Comparison of ENCODE assay signal across 1 cellular context in genomic region chr2:30665761-30666306, GRCh38.
TF ChIP-seq lines count a peak whose summit lies in the region.

No MANE protein-coding gene starts in this region.

TF ChIP-seq in HCT116, 20 proteins besides CTCF, POLR2A, EP300 and RAD21 (continued from another document):
- TF ChIP-seq, protein P1, sequence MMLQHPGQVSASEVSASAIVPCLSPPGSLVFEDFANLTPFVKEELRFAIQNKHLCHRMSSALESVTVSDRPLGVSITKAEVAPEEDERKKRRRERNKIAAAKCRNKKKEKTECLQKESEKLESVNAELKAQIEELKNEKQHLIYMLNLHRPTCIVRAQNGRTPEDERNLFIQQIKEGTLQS (IDR thresholded peaks at IDR 0.05), result no peak
- TF ChIP-seq YY1 (IDR thresholded peaks at IDR 0.05; ENCODE audit: extremely low read depth, insufficient replicate concordance, low read depth, low read length), result no peak
- no peak for TF ChIP-seq EGR1 (IDR thresholded peaks at IDR 0.05; ENCODE audit: low read depth)
- TF ChIP-seq ZFX (IDR thresholded peaks at IDR 0.05), result no peak
- no peak for TF ChIP-seq EZH2 (IDR thresholded peaks at IDR 0.05)
